ENCODE assay signal across 1 cellular context in the genomic region with DNA sequence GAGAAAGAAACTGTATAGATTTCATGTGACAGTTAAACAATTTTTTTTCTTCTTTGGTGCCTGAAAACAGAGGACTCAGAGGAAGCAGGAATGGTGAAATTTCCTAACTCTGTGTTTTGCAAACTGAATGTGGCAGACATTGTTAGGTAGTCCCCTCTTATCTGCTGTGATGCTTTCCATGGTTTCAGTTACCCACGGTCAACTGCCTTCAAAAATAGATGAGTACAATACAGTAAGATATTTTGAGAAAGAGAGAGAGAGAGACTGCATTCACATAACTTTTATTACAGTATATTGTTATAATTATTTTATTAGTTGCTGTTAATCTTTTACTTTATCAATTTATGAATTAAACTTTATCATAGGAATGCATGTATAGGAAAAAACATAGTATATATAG.
TF ChIP-seq lines count a peak whose summit lies in the region.

No MANE protein-coding gene starts in this region.

TF ChIP-seq in IMR-90, 13 proteins besides CTCF, POLR2A, EP300 and RAD21:
- TF ChIP-seq, protein P1, sequence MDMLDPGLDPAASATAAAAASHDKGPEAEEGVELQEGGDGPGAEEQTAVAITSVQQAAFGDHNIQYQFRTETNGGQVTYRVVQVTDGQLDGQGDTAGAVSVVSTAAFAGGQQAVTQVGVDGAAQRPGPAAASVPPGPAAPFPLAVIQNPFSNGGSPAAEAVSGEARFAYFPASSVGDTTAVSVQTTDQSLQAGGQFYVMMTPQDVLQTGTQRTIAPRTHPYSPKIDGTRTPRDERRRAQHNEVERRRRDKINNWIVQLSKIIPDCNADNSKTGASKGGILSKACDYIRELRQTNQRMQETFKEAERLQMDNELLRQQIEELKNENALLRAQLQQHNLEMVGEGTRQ (IDR thresholded peaks at IDR 0.05; ENCODE audit: low read depth, low read length), result no peak
- TF ChIP-seq, protein P2, sequence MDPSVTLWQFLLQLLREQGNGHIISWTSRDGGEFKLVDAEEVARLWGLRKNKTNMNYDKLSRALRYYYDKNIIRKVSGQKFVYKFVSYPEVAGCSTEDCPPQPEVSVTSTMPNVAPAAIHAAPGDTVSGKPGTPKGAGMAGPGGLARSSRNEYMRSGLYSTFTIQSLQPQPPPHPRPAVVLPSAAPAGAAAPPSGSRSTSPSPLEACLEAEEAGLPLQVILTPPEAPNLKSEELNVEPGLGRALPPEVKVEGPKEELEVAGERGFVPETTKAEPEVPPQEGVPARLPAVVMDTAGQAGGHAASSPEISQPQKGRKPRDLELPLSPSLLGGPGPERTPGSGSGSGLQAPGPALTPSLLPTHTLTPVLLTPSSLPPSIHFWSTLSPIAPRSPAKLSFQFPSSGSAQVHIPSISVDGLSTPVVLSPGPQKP (IDR thresholded peaks at IDR 0.05; ENCODE audit: borderline replicate concordance, low read depth, low read length), result no peak
- no peak for TF ChIP-seq NFE2L2 (IDR thresholded peaks at IDR 0.05; ENCODE audit: low read depth, low read length)
- no peak for TF ChIP-seq RFX5 (IDR thresholded peaks at IDR 0.05; ENCODE audit: low read depth, low read length)
- TF ChIP-seq CHD1 (IDR thresholded peaks at IDR 0.05; ENCODE audit: low read depth, low read length), result no peak
- TF ChIP-seq MAZ (IDR thresholded peaks at IDR 0.05; ENCODE audit: borderline replicate concordance, low read depth, low read length), result no peak
- TF ChIP-seq RCOR1 (IDR thresholded peaks at IDR 0.05; ENCODE audit: insufficient replicate concordance, low read length), result no peak
- TF ChIP-seq MAFK (IDR thresholded peaks at IDR 0.05; ENCODE audit: low read depth, low read length), result no peak
- no peak for TF ChIP-seq SMC3 (IDR thresholded peaks at IDR 0.05; ENCODE audit: low read depth, low read length)
- no peak for TF ChIP-seq BHLHE40 (IDR thresholded peaks at IDR 0.05; ENCODE audit: low read depth, low read length)
- no peak for TF ChIP-seq CEBPB (IDR thresholded peaks at IDR 0.05; ENCODE audit: low read depth, low read length)
- TF ChIP-seq FOS (IDR thresholded peaks at IDR 0.05; ENCODE audit: low read depth, low read length), result no peak
- TF ChIP-seq MXI1 (IDR thresholded peaks at IDR 0.05; ENCODE audit: borderline replicate concordance, low read depth, low read length), result no peak
